17 cellular contexts compared by ENCODE assay signal in the genomic region with DNA sequence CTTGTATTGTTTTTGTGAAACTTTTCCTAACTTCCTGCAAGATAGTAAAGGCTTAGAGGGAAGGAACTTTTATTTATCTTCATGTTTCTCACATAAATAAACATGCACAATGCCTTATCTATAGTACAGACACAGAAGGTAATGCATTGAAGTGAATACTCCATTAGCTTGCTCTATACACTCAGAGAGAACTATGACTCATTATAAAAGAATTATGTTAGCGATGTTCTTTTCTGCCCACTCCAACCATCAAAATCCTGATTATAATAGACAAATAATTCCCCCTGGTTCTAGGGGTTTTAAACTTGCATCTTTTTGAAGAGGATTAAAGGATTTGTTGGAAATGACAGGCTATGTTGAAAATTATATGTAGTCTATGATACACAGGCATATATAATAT.
"Had no signal": no experiment of that assay in that cellular context is flagged by ENCODE, and none has a peak within 500 bp of the region (broad histone marks: within the 10 kb centered on the region; RNA-seq: fewer than 3 reads in every experiment).

No MANE protein-coding gene starts in this region.

- H3K4me1 Mint-ChIP-seq: activated naive CD8-positive, alpha-beta T cell treated with anti-CD3 and anti-CD28 coated beads for 36 hours; memory B cell had no signal

- ATAC-seq: left lung had no signal

- FAIRE-seq: islet of Langerhans had no signal

- H3K27me3 Mint-ChIP-seq: activated naive CD8-positive, alpha-beta T cell treated with anti-CD3 and anti-CD28 coated beads for 36 hours; memory B cell; stimulated activated naive CD8-positive, alpha-beta T cell treated with anti-CD3 and anti-CD28 coated beads, Interleukin-15, Interleukin-2, amounts not matched to agents 100 ng/mL and 50 ng/mL, for 24 hours had no signal

- H3K27ac Mint-ChIP-seq: activated naive CD8-positive, alpha-beta T cell treated with anti-CD3 and anti-CD28 coated beads for 36 hours; memory B cell; nephron progenitor cell; stimulated activated naive CD8-positive, alpha-beta T cell treated with anti-CD3 and anti-CD28 coated beads, Interleukin-15, Interleukin-2, amounts not matched to agents 100 ng/mL and 50 ng/mL, for 24 hours had no signal

- H3K27ac ChIP-seq: left lung, testis had no signal

- H3K9me3 ChIP-seq: left lung, testis had no signal

- H3K36me3 ChIP-seq: left lung had no signal

- H3K9me3 Mint-ChIP-seq: activated naive CD8-positive, alpha-beta T cell treated with anti-CD3 and anti-CD28 coated beads for 36 hours; memory B cell; nephron progenitor cell; stimulated activated naive CD8-positive, alpha-beta T cell treated with anti-CD3 and anti-CD28 coated beads, Interleukin-15, Interleukin-2, amounts not matched to agents 100 ng/mL and 50 ng/mL, for 24 hours had no signal

- H3K36me3 Mint-ChIP-seq: activated naive CD8-positive, alpha-beta T cell treated with anti-CD3 and anti-CD28 coated beads for 36 hours; memory B cell had no signal

- H3K4me3 ChIP-seq: left lung, testis had no signal

- H3K27me3 ChIP-seq: left lung, testis had no signal

- H3K4me1 ChIP-seq: left lung, testis had no signal

- H3K4me3 Mint-ChIP-seq: activated naive CD8-positive, alpha-beta T cell treated with anti-CD3 and anti-CD28 coated beads for 36 hours; memory B cell; nephron progenitor cell; stimulated activated naive CD8-positive, alpha-beta T cell treated with anti-CD3 and anti-CD28 coated beads, Interleukin-15, Interleukin-2, amounts not matched to agents 100 ng/mL and 50 ng/mL, for 24 hours had no signal

- DNase-seq: activated CD4-positive, alpha-beta T cell treated with anti-CD3 and anti-CD28 coated beads, Interleukin-2, amount 50 U/mL, for 4 hours; activated CD4-positive, CD25-positive, alpha-beta regulatory T cell treated with anti-CD3 and anti-CD28 coated beads, Interleukin-2, amount 50 U/mL, for 72 hours; activated gamma-delta T cell; activated naive CD8-positive, alpha-beta T cell treated with anti-CD3 and anti-CD28 coated beads for 36 hours; activated T-cell treated with anti-CD3 and anti-CD28 coated beads, Interleukin-2, amount 50 U/mL, for 48 hours; central memory CD4-positive, alpha-beta T cell; cortex of kidney; effector memory CD4-positive, alpha-beta T cell; head of caudate nucleus; left lung; nephron progenitor cell; stimulated activated CD4-positive, alpha-beta T cell treated with anti-CD3 and anti-CD28 coated beads, Interleukin-15, amount 100 ng/mL, for 24 hours; stimulated activated CD4-positive, alpha-beta T cell treated with anti-CD3 and anti-CD28 coated beads, Interleukin-4, amount 100 ng/mL, for 24 hours; testis had no signal
